ENCODE assay signal across 8 cellular contexts in genomic region chr9:37390759-37391158, GRCh38. TPM values are rescaled to one million over a fixed set of nuclear protein-coding genes. Genes with fewer than 3 reads are reported as not detected.
A peak's percentile ranks its signal among the peaks of the same experiment; 100 is the strongest.
DNase-seq lines count a peak whose midpoint lies in the region; ATAC-seq and TF ChIP-seq lines count a peak whose summit lies in the region.

No MANE protein-coding gene starts in this region.

- no peaks in the 10 kb centered on the region for H3K79me1 ChIP-seq in H9 (ENCODE audit: insufficient read depth, low read depth, low read length, poor library complexity, severe bottlenecking)

- no peaks in the 10 kb centered on the region for H3K79me2 ChIP-seq in H9 (ENCODE audit: insufficient read depth, low read length)

- H4K8ac ChIP-seq in H9 (replicated peaks; ENCODE audit: insufficient read length, low read depth, low read length): no peak overlapping the region

- BruUV-seq in MCF 10A (replicated peaks; lab: Mats Ljungman, UMichigan) (no TSS peak), Calu3 (replicated peaks; lab: Mats Ljungman, UMichigan) (no TSS peak)

- no peak overlapping the region for H4K91ac ChIP-seq in H9 (ENCODE audit: insufficient read length, low read depth, low read length)

- DNase-seq in MCF 10A (ENCODE audit: unreplicated experiment) (peak; percentile 54), breast epithelium (ENCODE audit: low spot score in 2 of 2) (no peak), H9 (peak; percentile 74), LHCN-M2 (ENCODE audit: low read depth) (peak; percentile 10), chondrocyte (ENCODE audit: low spot score) (no peak), Calu3 (no peak), NCI-H345 treated with DMSO at 0.1 percent for 48 hours (lab: John Stamatoyannopoulos, UW; ENCODE audit: unreplicated experiment) (no peak)
- peak; percentile 46 for DNase-seq in stimulated activated naive CD8-positive, alpha-beta T cell treated with anti-CD3 and anti-CD28 coated beads, Interleukin-15, Interleukin-2, amounts not matched to agents 100 U/mL and 50 U/mL, for 24 hours

- CTCF ChIA-PET in MCF 10A (lab: Yijun Ruan, JAX): no interaction called here
- CTCF ChIA-PET in Calu3 (lab: Charles Lee): no interaction called here

- no peak for ATAC-seq in stimulated activated naive CD8-positive, alpha-beta T cell treated with anti-CD3 and anti-CD28 coated beads, Interleukin-15, Interleukin-2, amounts not matched to agents 100 U/mL and 50 U/mL, for 24 hours

- no peak overlapping the region for H2AK5ac ChIP-seq in H9 (ENCODE audit: insufficient read length, low read length)

- H3K9ac ChIP-seq in H9 (ENCODE audit: extremely low read depth, insufficient read length, low read length): no peak overlapping the region

- no peak overlapping the region for H2BK20ac ChIP-seq in H9 (ENCODE audit: low read depth, low read length, poor library complexity, severe bottlenecking)

- H3K4ac ChIP-seq in H9 (ENCODE audit: low read depth, low read length): no peak overlapping the region

- no peaks in the 10 kb centered on the region for H3K36me3 ChIP-seq in breast epithelium

- no peak overlapping the region for H3K18ac ChIP-seq in H9 (ENCODE audit: insufficient read length, low read depth, low read length)

- no peak overlapping the region for H2BK5ac ChIP-seq in H9 (ENCODE audit: insufficient read length, low read length)

- H4K20me1 ChIP-seq in H9 (ENCODE audit: control insufficient read depth, insufficient read depth, insufficient read length): no peaks in the 10 kb centered on the region

- H3K23me2 ChIP-seq in H9 (ENCODE audit: insufficient read length, low read depth, low read length, poor library complexity, severe bottlenecking): no peaks in the 10 kb centered on the region

- TF ChIP-seq CTCF in MCF 10A (IDR thresholded peaks at IDR 0.05; ENCODE audit: unreplicated experiment) (peak; percentile 23), breast epithelium (IDR thresholded peaks at IDR 0.05) (no peak), H9 (conservative IDR thresholded peaks at IDR 0.05) (peak; percentile 82), chondrocyte (IDR thresholded peaks at IDR 0.05) (peak; percentile 50), Calu3 (IDR thresholded peaks at IDR 0.05; ENCODE audit: unreplicated experiment) (no peak)

- intact Hi-C loops in MCF 10A (cut with micrococcal nuclease) (no loop called here), breast epithelium (cut with DNase I; ENCODE audit: low total_unique reads) (no loop called here), Calu3 (cut with micrococcal nuclease; ENCODE audit: unreplicated experiment) (no loop called here)

- H3K27me3 Mint-ChIP-seq in MCF 10A (ENCODE audit: insufficient read depth, unreplicated experiment): peaks cover 11% of the 10 kb centered on the region
- peaks cover 1% of the 10 kb centered on the region; the same call in 1 of the 2 replicates for H3K27me3 Mint-ChIP-seq in H9 (ENCODE audit: low read depth)
- peaks cover 6% of the 10 kb centered on the region for H3K27me3 Mint-ChIP-seq in chondrocyte (ENCODE audit: low read depth)
- H3K27me3 Mint-ChIP-seq in Calu3 (ENCODE audit: unreplicated experiment): peaks cover 14% of the 10 kb centered on the region

- H3K4me1 ChIP-seq in breast epithelium: no peaks in the 10 kb centered on the region
- H3K4me1 ChIP-seq in H9 (ENCODE audit: insufficient read depth, low read length): no peaks in the 10 kb centered on the region

- H3K4me1 Mint-ChIP-seq in MCF 10A (ENCODE audit: insufficient read depth, unreplicated experiment) (no peaks in the 10 kb centered on the region), H9 (peaks cover 4 to 12% of the 10 kb centered on the region in 2 experiments; a peak in 2 of 4 replicates), chondrocyte (ENCODE audit: low read depth) (no peaks in the 10 kb centered on the region), Calu3 (ENCODE audit: low read depth, unreplicated experiment) (no peaks in the 10 kb centered on the region)

- no peaks in the 10 kb centered on the region for H3K9me3 ChIP-seq in breast epithelium
- no peaks in the 10 kb centered on the region for H3K9me3 ChIP-seq in H9 (ENCODE audit: control insufficient read depth, low read depth, low read length)

- no peak overlapping the region for H3K14ac ChIP-seq in H9 (ENCODE audit: insufficient read depth, low read length)

- H2BK15ac ChIP-seq in H9 (ENCODE audit: low read depth, low read length): no peak overlapping the region

- H3K4me3 ChIP-seq in breast epithelium: no peak overlapping the region

- no peak for TF ChIP-seq POLR2A in breast epithelium (IDR thresholded peaks at IDR 0.05)

- POLR2A ChIA-PET in MCF 10A (lab: Yijun Ruan, JAX): no interaction called here

- no peak overlapping the region for H3T11ph ChIP-seq in H9 (ENCODE audit: low read length)

- H3K36me3 Mint-ChIP-seq in MCF 10A (ENCODE audit: insufficient read depth, unreplicated experiment): no peaks in the 10 kb centered on the region
- H3K36me3 Mint-ChIP-seq in H9 (ENCODE audit: insufficient read depth in 1 of 3, low read depth in 3 of 3): no peaks in the 10 kb centered on the region; a peak in 1 of 7 replicates
- H3K36me3 Mint-ChIP-seq in chondrocyte (ENCODE audit: low read depth): no peaks in the 10 kb centered on the region
- no peaks in the 10 kb centered on the region for H3K36me3 Mint-ChIP-seq in Calu3 (ENCODE audit: insufficient read depth, unreplicated experiment)

- H3K27ac Mint-ChIP-seq in MCF 10A (ENCODE audit: low read depth, unreplicated experiment) (no peak overlapping the region), H9 (no peak overlapping the region), chondrocyte (ENCODE audit: unreplicated experiment) (no peak overlapping the region), Calu3 (ENCODE audit: unreplicated experiment) (no peak overlapping the region)

- no peaks in the 10 kb centered on the region for H3K27me3 ChIP-seq in breast epithelium
- no peaks in the 10 kb centered on the region for H3K27me3 ChIP-seq in H9 (ENCODE audit: insufficient read depth, low read length)

- no peak overlapping the region for H2BK120ac ChIP-seq in H9 (ENCODE audit: low read depth, low read length, poor library complexity, severe bottlenecking)

- H3K56ac ChIP-seq in H9 (ENCODE audit: insufficient read length, low read depth, low read length): no peak overlapping the region

- no peaks in the 10 kb centered on the region for H3K9me3 Mint-ChIP-seq in MCF 10A (ENCODE audit: unreplicated experiment)
- no peaks in the 10 kb centered on the region for H3K9me3 Mint-ChIP-seq in H9
- H3K9me3 Mint-ChIP-seq in chondrocyte (ENCODE audit: low read depth): no peaks in the 10 kb centered on the region
- H3K9me3 Mint-ChIP-seq in Calu3 (ENCODE audit: low read depth, unreplicated experiment): no peaks in the 10 kb centered on the region

- no CpG with 5 or more reads among the region's 7 CpGs for WGBS in H9 (ENCODE audit: extremely low coverage, insufficient read length, low lambda C conversion rate)

- H4K5ac ChIP-seq in H9 (ENCODE audit: insufficient read length, low read depth, low read length): no peak overlapping the region

- H3K27ac ChIP-seq in breast epithelium (no peak overlapping the region), H9 (ENCODE audit: insufficient read length, low read depth, low read length) (no peak overlapping the region)

- no peak overlapping the region for H2BK12ac ChIP-seq in H9 (ENCODE audit: insufficient read length, low read depth, low read length)

- no peak overlapping the region for H3K4me3 Mint-ChIP-seq in MCF 10A (ENCODE audit: unreplicated experiment)
- no peak overlapping the region for H3K4me3 Mint-ChIP-seq in H9
- H3K4me3 Mint-ChIP-seq in chondrocyte (ENCODE audit: unreplicated experiment): no peak overlapping the region
- no peak overlapping the region for H3K4me3 Mint-ChIP-seq in Calu3 (ENCODE audit: low read depth, unreplicated experiment)

- H2AFZ ChIP-seq in H9 (ENCODE audit: low read length): no peak overlapping the region

- no peak overlapping the region for H3K4me2 ChIP-seq in H9 (ENCODE audit: insufficient read depth, insufficient read length, low read length)

- H3K23ac ChIP-seq in H9 (ENCODE audit: insufficient read length, low read depth, low read length): no peak overlapping the region

RNA-seq across cellular contexts. Expression of gene GRHPR, which starts 31.7 kb away (rescaled TPM):
- total RNA-seq in MCF 10A (2022) (114 and 121 TPM in 2 replicates), breast epithelium (100 to 1,000 TPM; 117 to 144 (median 140) TPM), H9 (2021) (97.2 and 97.9 TPM in 2 replicates), LHCN-M2 (2014; rRNA removed) (195 and 217 TPM in 2 replicates), chondrocyte (84.3 to 101 TPM (median 86.3 TPM) in 3 replicates), Calu3 (2022) (26.0 and 28.0 TPM in 2 replicates)
- polyA plus RNA-seq in LHCN-M2 (2012): 196 TPM

Comparison
In these comparisons a context has a peak if more than half of its experiments do, and no peak if none do; other contexts are left out.
1. DNase-seq: peak in MCF 10A (single experiment), H9 (single experiment), LHCN-M2 (single experiment) and stimulated activated naive CD8-positive, alpha-beta T cell treated with anti-CD3 and anti-CD28 coated beads, Interleukin-15, Interleukin-2, amounts not matched to agents 100 U/mL and 50 U/mL, for 24 hours (single experiment); none in breast epithelium (0 of 2), chondrocyte (single experiment), Calu3 (single experiment) and NCI-H345 treated with DMSO at 0.1 percent for 48 hours (single experiment).
2. CTCF ChIP-seq: peak in MCF 10A (single experiment), H9 (single experiment) and chondrocyte (single experiment); none in breast epithelium (0 of 3) and Calu3 (single experiment).